18 cellular contexts compared by ENCODE assay signal in the genomic region with DNA sequence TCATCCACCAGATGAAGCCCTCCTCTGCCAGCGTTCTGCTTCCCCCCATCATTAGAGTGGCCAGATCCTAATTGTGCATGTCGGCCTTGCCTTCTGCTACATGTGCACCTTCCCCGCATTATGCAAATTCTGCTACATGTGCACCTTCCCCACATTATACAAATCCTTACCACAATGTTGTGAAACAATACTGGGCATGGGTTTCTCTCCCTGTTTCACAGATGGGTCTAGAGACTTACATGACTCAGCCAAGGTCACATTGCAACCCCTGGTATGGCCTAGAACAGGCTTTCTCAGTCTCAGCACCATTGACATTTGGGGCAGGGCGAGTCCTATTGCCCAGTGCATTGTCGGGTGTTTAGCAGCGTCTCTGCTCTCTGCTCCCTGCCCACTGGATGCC. TPM values are rescaled to one million over a fixed set of nuclear protein-coding genes. Genes with fewer than 3 reads are reported as not detected.
DNase-seq lines count a peak whose midpoint lies in the region; ATAC-seq, FAIRE-seq and TF ChIP-seq lines count a peak whose summit lies in the region.
"Had no signal": no experiment of that assay in that cellular context is flagged by ENCODE, and none has a peak within 500 bp of the region (broad histone marks: within the 10 kb centered on the region; RNA-seq: fewer than 3 reads in every experiment).

No MANE protein-coding gene starts in this region.

- H4K20me1 ChIP-seq in GM23248 (ENCODE audit: insufficient read depth), result no peaks in the 10 kb centered on the region
- no peaks in the 10 kb centered on the region for H4K20me1 ChIP-seq in GM12878 (ENCODE audit: control insufficient read depth, insufficient read depth)
- H4K20me1 ChIP-seq: BLaER1 had no signal

- H2AFZ ChIP-seq in GM23248, result no peak overlapping the region
- no peak overlapping the region for H2AFZ ChIP-seq in GM12878 (ENCODE audit: control insufficient read depth, low read depth, low read length)

- H3K27me3 Mint-ChIP-seq in immature natural killer cell (ENCODE audit: low read depth in 3 of 3), result peaks cover 2 to 6% (median 5%) of the 10 kb centered on the region in 3 donors
- H3K27me3 Mint-ChIP-seq: activated naive CD4-positive, alpha-beta T cell treated with anti-CD3 and anti-CD28 coated beads, Interleukin-2, amount 50 U/mL, for 24 hours had no signal

- H3K9ac ChIP-seq in GM23248 (no peak overlapping the region), GM12878 (ENCODE audit: control insufficient read depth, insufficient read depth, low read length) (no peak overlapping the region)
- H3K9ac ChIP-seq: BLaER1 had no signal

- TF ChIP-seq RAD21 in GM12878 (IDR thresholded peaks at IDR 0.05; ENCODE audit: insufficient read depth, low read depth, low read length), result no peak

- H3K4me3 ChIP-seq in GM23248, result no peak overlapping the region
- H3K4me3 ChIP-seq in GM12878, result no peak overlapping the region
- no peak overlapping the region for H3K4me3 ChIP-seq in mucosa of descending colon
- no peak overlapping the region for H3K4me3 ChIP-seq in H7 (ENCODE audit: insufficient read depth, low read depth, low read length)
- H3K4me3 ChIP-seq: BLaER1, esophagus squamous epithelium, left ventricle myocardium inferior, thyroid gland had no signal

- TF ChIP-seq CTCF in GM12878 (IDR thresholded peaks at IDR 0.05 in 2 of 3, conservative IDR thresholded peaks at IDR 0.05 in 1 of 3; ENCODE audit: control insufficient read depth in 2 of 3, extremely low read depth in 1 of 3, insufficient read depth in 1 of 3, low read depth in 3 of 3, low read length in 3 of 3), result no peak
- no peak for TF ChIP-seq CTCF in mucosa of descending colon (IDR thresholded peaks at IDR 0.05)

- RAD21 ChIA-PET in GM12878 (lab: Charles Lee; ENCODE audit: unreplicated experiment), result no interaction called here

- no peak overlapping the region for H3K27ac Mint-ChIP-seq in immature natural killer cell
- H3K27ac Mint-ChIP-seq: activated naive CD4-positive, alpha-beta T cell treated with anti-CD3 and anti-CD28 coated beads, Interleukin-2, amount 50 U/mL, for 24 hours; HFFc6 had no signal

- SMC1A ChIA-PET in GM12878 (lab: Charles Lee; ENCODE audit: uncharacterized antibody, unreplicated experiment), result no interaction called here

- peak; percentile 59 for FAIRE-seq in GM12878 (lab: Jason Lieb, UNC)
- FAIRE-seq: small intestine had no signal

- intact Hi-C loops in GM12878 (cut with micrococcal nuclease; ENCODE audit: unreplicated experiment), result no loop called here
- intact Hi-C loops in mucosa of descending colon (cut with DNase I, micrococcal nuclease), result no loop called here

- no peaks in the 10 kb centered on the region for H3K79me2 ChIP-seq in GM23248 (ENCODE audit: insufficient read depth)
- no peaks in the 10 kb centered on the region for H3K79me2 ChIP-seq in GM12878 (ENCODE audit: control insufficient read depth, insufficient read depth, low read length)

- BruUV-seq in GM12878 (replicated peaks; lab: Mats Ljungman, UMichigan), result no TSS peak

- TF ChIP-seq EP300 in GM12878 (IDR thresholded peaks at IDR 0.05; ENCODE audit: borderline replicate concordance in 1 of 2, control insufficient read depth in 1 of 2, low read depth in 2 of 2, low read length in 2 of 2), result no peak

- in situ Hi-C loops in GM23248 (cut with MboI), result no loop called here
- in situ Hi-C loops in GM12878 (cut with MboI), result no loop called here

- no peaks in the 10 kb centered on the region for H3K9me2 ChIP-seq in GM23248 (ENCODE audit: insufficient read depth)

- H3K4me1 ChIP-seq in GM23248 (ENCODE audit: insufficient read depth) (peaks cover 16% of the 10 kb centered on the region), GM12878 (ENCODE audit: control insufficient read depth, insufficient read depth, low read length) (peaks cover 4% of the 10 kb centered on the region), mucosa of descending colon (ENCODE audit: low read depth) (no peaks in the 10 kb centered on the region)
- H3K4me1 ChIP-seq: left ventricle myocardium inferior, thyroid gland had no signal

- POLR2A ChIA-PET in GM12878 (lab: Charles Lee), result no interaction called here

- no peaks in the 10 kb centered on the region for H3K9me3 ChIP-seq in GM23248 (ENCODE audit: low read depth)
- no peaks in the 10 kb centered on the region; the same call in 2 of the 3 replicates for H3K9me3 ChIP-seq in GM12878 (replicated peaks; ENCODE audit: control insufficient read depth, insufficient read depth, low read length)
- no peaks in the 10 kb centered on the region for H3K9me3 ChIP-seq in mucosa of descending colon
- H3K9me3 ChIP-seq: BLaER1, esophagus squamous epithelium, thyroid gland had no signal

- DNase-seq in GM23248 (peak; percentile 42), NCI-H526 treated with DMSO at 0.1 percent for 48 hours (lab: John Stamatoyannopoulos, UW) (peak; percentile 81), GM12878 (ENCODE audit: low read depth, low spot score) (peak; percentile 35), mucosa of descending colon (no peak), immature natural killer cell (no peak), H7 (no peak), NCI-H2171 (lab: John Stamatoyannopoulos, UW) (no peak)
- DNase-seq in stimulated activated CD8-positive, alpha-beta memory T cell treated with anti-CD3 and anti-CD28 coated beads, Interleukin-4, amount 100 ng/mL, for 48 hours, result no peak
- DNase-seq: activated T-cell treated with anti-CD3 and anti-CD28 coated beads, Interleukin-2, amount 50 U/mL, for 1 hour; esophagus squamous epithelium; HFFc6; left ventricle myocardium inferior; NCI-H1105; small intestine; thyroid gland had no signal

- TF ChIP-seq POLR2A in GM12878 (IDR thresholded peaks at IDR 0.05; ENCODE audit: low read depth, low read length), result no peak

- no peaks in the 10 kb centered on the region for H3K27me3 ChIP-seq in GM23248 (replicated peaks; ENCODE audit: insufficient read depth)
- H3K27me3 ChIP-seq in GM12878 (replicated peaks in 1 of 2; ENCODE audit: control insufficient read depth in 2 of 2, insufficient read depth in 2 of 2, low read length in 1 of 2), result no peaks in the 10 kb centered on the region; a peak in 1 of 4 replicates
- H3K27me3 ChIP-seq in H7 (ENCODE audit: control insufficient read depth, insufficient read depth, low read length), result no peaks in the 10 kb centered on the region
- H3K27me3 ChIP-seq: BLaER1, thyroid gland had no signal

- 76 to 82% methylated on average over 6 of the region's 6 CpGs for WGBS in GM23248 (ENCODE audit: low coverage in 1 of 2, low lambda C conversion rate in 2 of 2, missing lambda C conversion rate in 2 of 2), 2 experiments
- 2% methylated on average over 6 of the region's 6 CpGs for WGBS in GM12878 (ENCODE audit: insufficient coverage, insufficient replicate concordance, low lambda C conversion rate, missing lambda C conversion rate)

- H3K4me2 ChIP-seq in GM23248 (ENCODE audit: unreplicated experiment), result no peak overlapping the region
- peak overlapping the region; percentile 17; the same call in 1 of the 2 replicates for H3K4me2 ChIP-seq in GM12878 (ENCODE audit: control insufficient read depth, insufficient read depth)
- H3K4me2 ChIP-seq: BLaER1 had no signal

- peak; percentile 95 for ATAC-seq in GM12878
- peak; percentile 16 for ATAC-seq in mucosa of descending colon

- H3K4me3 Mint-ChIP-seq in immature natural killer cell, result no peak overlapping the region
- H3K4me3 Mint-ChIP-seq: activated naive CD4-positive, alpha-beta T cell treated with anti-CD3 and anti-CD28 coated beads, Interleukin-2, amount 50 U/mL, for 24 hours; HFFc6 had no signal

- no peaks in the 10 kb centered on the region for H3K9me3 Mint-ChIP-seq in immature natural killer cell
- H3K9me3 Mint-ChIP-seq: activated naive CD4-positive, alpha-beta T cell treated with anti-CD3 and anti-CD28 coated beads, Interleukin-2, amount 50 U/mL, for 24 hours; HFFc6 had no signal

- H3F3A ChIP-seq in GM23248 (ENCODE audit: insufficient read depth), result no peaks in the 10 kb centered on the region

- H3K4me1 Mint-ChIP-seq in immature natural killer cell, result no peaks in the 10 kb centered on the region
- H3K4me1 Mint-ChIP-seq: activated naive CD4-positive, alpha-beta T cell treated with anti-CD3 and anti-CD28 coated beads, Interleukin-2, amount 50 U/mL, for 24 hours had no signal

- no peaks in the 10 kb centered on the region for H3K36me3 Mint-ChIP-seq in immature natural killer cell
- H3K36me3 Mint-ChIP-seq: activated naive CD4-positive, alpha-beta T cell treated with anti-CD3 and anti-CD28 coated beads, Interleukin-2, amount 50 U/mL, for 24 hours had no signal

- CTCF ChIA-PET in GM12878 (lab: Yijun Ruan, JAX), result no interaction called here

- H3K36me3 ChIP-seq in GM23248 (ENCODE audit: low read depth), result no peaks in the 10 kb centered on the region
- H3K36me3 ChIP-seq in GM12878 (ENCODE audit: control insufficient read depth in 2 of 2, insufficient read depth in 2 of 2, low read length in 1 of 2), result no peaks in the 10 kb centered on the region
- no peaks in the 10 kb centered on the region for H3K36me3 ChIP-seq in mucosa of descending colon (ENCODE audit: low read depth)
- H3K36me3 ChIP-seq in H7 (replicated peaks; ENCODE audit: control insufficient read depth, insufficient read depth, low read length), result no peaks in the 10 kb centered on the region
- H3K36me3 ChIP-seq: BLaER1, esophagus squamous epithelium, left ventricle myocardium inferior, thyroid gland had no signal

- H3K27ac ChIP-seq in GM23248, result no peak overlapping the region
- H3K27ac ChIP-seq in GM12878 (ENCODE audit: control insufficient read depth, insufficient read depth), result no peak overlapping the region
- H3K27ac ChIP-seq: BLaER1, esophagus squamous epithelium, left ventricle myocardium inferior, thyroid gland had no signal

RNA-seq across cellular contexts. Expression of a gene that starts 1.0 kb away (rescaled TPM):
- total RNA-seq in GM23248 (2014; rRNA removed; shearing (Covaris generic)), result not detected in 2 replicates
- polyA plus RNA-seq in GM23248 (2016; fragmentation: Nextera tagmentation; extraction: Ambion mirVana) (not detected in 2 replicates), GM12878 (2011; rRNA removed) (not detected in 2 replicates), GM12878 (2014; fragmentation: Illumina TruSeq; extraction: Trizol) (not detected in 2 replicates), GM12878 (2014; fragmentation: Nextera tagmentation; extraction: Ambion mirVana) (not detected), GM12878 (2014; rRNA removed) (not detected in 2 replicates), GM12878 (2016; fragmentation: Nextera tagmentation; extraction: Ambion mirVana) (not detected), immature natural killer cell (not detected)
- not detected in 2 replicates for total RNA-seq in GM12878 (2013; cell fraction: nucleolus; rRNA removed)
- total RNA-seq in GM12878 (2014; rRNA removed) (not detected in 2 replicates), GM12878 (2014; rRNA removed; fragmentation: Illumina TruSeq; extraction: Trizol) (not detected in 2 replicates), GM12878 (2021) (0.90 and 1.5 TPM in 2 replicates), mucosa of descending colon (not detected)
- polyA plus RNA-seq in GM12878 (2011; ENCODE audit: low read depth), result not detected
- polyA plus RNA-seq in GM12878 (2011; cell fraction: cytosol; rRNA removed), result not detected in 2 replicates
- not detected in 2 replicates for polyA plus RNA-seq in GM12878 (2011; cell fraction: nucleus; rRNA removed)
- not detected in 2 replicates for polyA plus RNA-seq in GM12878 (2012)
- not detected in 2 replicates for polyA minus RNA-seq in GM12878 (2011; rRNA and poly(A)+ RNA removed)
- polyA minus RNA-seq in GM12878 (2011; cell fraction: cytosol; rRNA and poly(A)+ RNA removed), result not detected in 2 replicates
- not detected in 2 replicates for polyA minus RNA-seq in GM12878 (2011; cell fraction: nucleus; rRNA and poly(A)+ RNA removed)
- total RNA-seq in H7 (2014; rRNA removed; shearing (Covaris generic)), result not detected in 2 replicates
- total RNA-seq: bronchial epithelial cell, esophagus squamous epithelium, HFFc6, left ventricle myocardium inferior, thyroid gland had no signal

RNA-seq across cellular contexts. Expression of a gene that starts 17.3 kb away (rescaled TPM):
- not detected in 2 replicates for total RNA-seq in GM23248 (2014; rRNA removed; shearing (Covaris generic))
- not detected in 2 replicates for polyA plus RNA-seq in GM23248 (2016; fragmentation: Nextera tagmentation; extraction: Ambion mirVana)
- total RNA-seq in GM12878 (2013; cell fraction: nucleolus; rRNA removed), result not detected in 2 replicates
- total RNA-seq in GM12878 (2014; rRNA removed), result not detected in 2 replicates
- not detected in 2 replicates for total RNA-seq in GM12878 (2014; rRNA removed; fragmentation: Illumina TruSeq; extraction: Trizol)
- total RNA-seq in GM12878 (2021), result 1.5 and 1.9 TPM in 2 replicates
- not detected for polyA plus RNA-seq in GM12878 (2011; ENCODE audit: low read depth)
- polyA plus RNA-seq in GM12878 (2011; rRNA removed), result not detected in 2 replicates
- not detected in 2 replicates for polyA plus RNA-seq in GM12878 (2011; cell fraction: cytosol; rRNA removed)
- 0.22 TPM in 1 of 2 replicates, not detected in the other for polyA plus RNA-seq in GM12878 (2011; cell fraction: nucleus; rRNA removed)
- polyA plus RNA-seq in GM12878 (2012), result not detected in 2 replicates
- polyA plus RNA-seq in GM12878 (2014; fragmentation: Illumina TruSeq; extraction: Trizol), result 0.79 TPM in 1 of 2 replicates, not detected in the other
- polyA plus RNA-seq in GM12878 (2014; fragmentation: Nextera tagmentation; extraction: Ambion mirVana), result not detected
- polyA plus RNA-seq in GM12878 (2014; rRNA removed), result 0.03 TPM in 1 of 2 replicates, not detected in the other
- polyA plus RNA-seq in GM12878 (2016; fragmentation: Nextera tagmentation; extraction: Ambion mirVana), result not detected
- not detected in 2 replicates for polyA minus RNA-seq in GM12878 (2011; rRNA and poly(A)+ RNA removed)
- not detected in 2 replicates for polyA minus RNA-seq in GM12878 (2011; cell fraction: cytosol; rRNA and poly(A)+ RNA removed)
- not detected in 2 replicates for polyA minus RNA-seq in GM12878 (2011; cell fraction: nucleus; rRNA and poly(A)+ RNA removed)
- not detected for total RNA-seq in mucosa of descending colon
- polyA plus RNA-seq in immature natural killer cell, result not detected
- not detected in 2 replicates for total RNA-seq in H7 (2014; rRNA removed; shearing (Covaris generic))
- total RNA-seq: bronchial epithelial cell, esophagus squamous epithelium, HFFc6, left ventricle myocardium inferior had no signal

RNA-seq across cellular contexts. Expression of a gene that starts 20.4 kb away (rescaled TPM):
- not detected in 2 replicates for total RNA-seq in GM23248 (2014; rRNA removed; shearing (Covaris generic))
- not detected in 2 replicates for polyA plus RNA-seq in GM23248 (2016; fragmentation: Nextera tagmentation; extraction: Ambion mirVana)
- not detected in 2 replicates for total RNA-seq in GM12878 (2013; cell fraction: nucleolus; rRNA removed)
- not detected in 2 replicates for total RNA-seq in GM12878 (2014; rRNA removed)
- not detected in 2 replicates for total RNA-seq in GM12878 (2014; rRNA removed; fragmentation: Illumina TruSeq; extraction: Trizol)
- total RNA-seq in GM12878 (2021), result 0.27 TPM in 1 of 2 replicates, not detected in the other
- polyA plus RNA-seq in GM12878 (2011; ENCODE audit: low read depth), result not detected
- polyA plus RNA-seq in GM12878 (2011; rRNA removed), result not detected in 2 replicates
- polyA plus RNA-seq in GM12878 (2011; cell fraction: cytosol; rRNA removed), result not detected in 2 replicates
- polyA plus RNA-seq in GM12878 (2011; cell fraction: nucleus; rRNA removed), result not detected in 2 replicates
- polyA plus RNA-seq in GM12878 (2012), result not detected in 2 replicates
- not detected in 2 replicates for polyA plus RNA-seq in GM12878 (2014; fragmentation: Illumina TruSeq; extraction: Trizol)
- not detected for polyA plus RNA-seq in GM12878 (2014; fragmentation: Nextera tagmentation; extraction: Ambion mirVana)
- polyA plus RNA-seq in GM12878 (2014; rRNA removed), result not detected in 2 replicates
- not detected for polyA plus RNA-seq in GM12878 (2016; fragmentation: Nextera tagmentation; extraction: Ambion mirVana)
- polyA minus RNA-seq in GM12878 (2011; rRNA and poly(A)+ RNA removed), result not detected in 2 replicates
- polyA minus RNA-seq in GM12878 (2011; cell fraction: cytosol; rRNA and poly(A)+ RNA removed), result not detected in 2 replicates
- not detected in 2 replicates for polyA minus RNA-seq in GM12878 (2011; cell fraction: nucleus; rRNA and poly(A)+ RNA removed)
- total RNA-seq in mucosa of descending colon, result not detected
- not detected for polyA plus RNA-seq in immature natural killer cell
- total RNA-seq in H7 (2014; rRNA removed; shearing (Covaris generic)), result not detected in 2 replicates
- total RNA-seq: bronchial epithelial cell, esophagus squamous epithelium, HFFc6, left ventricle myocardium inferior, thyroid gland had no signal
- polyA plus RNA-seq: small intestine had no signal

RNA-seq across cellular contexts. Expression of a gene that starts 45.8 kb away (rescaled TPM):
- total RNA-seq in GM23248 (2014; rRNA removed; shearing (Covaris generic)), result 49.9 and 56.3 TPM in 2 replicates
- polyA plus RNA-seq in GM23248 (2016; fragmentation: Nextera tagmentation; extraction: Ambion mirVana), result 53.1 and 56.1 TPM in 2 replicates
- total RNA-seq in GM12878 (2013; cell fraction: nucleolus; rRNA removed), result 16.2 and 21.3 TPM in 2 replicates
- total RNA-seq in GM12878 (2014; rRNA removed), result 68.9 and 85.1 TPM in 2 replicates
- total RNA-seq in GM12878 (2014; rRNA removed; fragmentation: Illumina TruSeq; extraction: Trizol), result 25.7 and 31.5 TPM in 2 replicates
- 106 and 107 TPM in 2 replicates for total RNA-seq in GM12878 (2021)
- 21.5 TPM for polyA plus RNA-seq in GM12878 (2011; ENCODE audit: low read depth)
- polyA plus RNA-seq in GM12878 (2011; rRNA removed), result 27.6 and 47.2 TPM in 2 replicates
- 57.7 and 83.4 TPM in 2 replicates for polyA plus RNA-seq in GM12878 (2011; cell fraction: cytosol; rRNA removed)
- polyA plus RNA-seq in GM12878 (2011; cell fraction: nucleus; rRNA removed), result 55.8 and 67.2 TPM in 2 replicates
- 54.9 and 67.3 TPM in 2 replicates for polyA plus RNA-seq in GM12878 (2012)
- 8.7 and 31.3 TPM in 2 replicates for polyA plus RNA-seq in GM12878 (2014; fragmentation: Illumina TruSeq; extraction: Trizol)
- polyA plus RNA-seq in GM12878 (2014; fragmentation: Nextera tagmentation; extraction: Ambion mirVana), result 1 to 10 TPM; 4.0 to 6.6 TPM
- 99.2 and 126 TPM in 2 replicates for polyA plus RNA-seq in GM12878 (2014; rRNA removed)
- 100 to 1,000 TPM in 1 of 2 experiments, 10 to 100 TPM in 1; 96.3 to 114 TPM for polyA plus RNA-seq in GM12878 (2016; fragmentation: Nextera tagmentation; extraction: Ambion mirVana)
- 13.5 and 27.4 TPM in 2 replicates for polyA minus RNA-seq in GM12878 (2011; rRNA and poly(A)+ RNA removed)
- polyA minus RNA-seq in GM12878 (2011; cell fraction: cytosol; rRNA and poly(A)+ RNA removed), result 21.4 and 25.4 TPM in 2 replicates
- 6.2 and 10.5 TPM in 2 replicates for polyA minus RNA-seq in GM12878 (2011; cell fraction: nucleus; rRNA and poly(A)+ RNA removed)
- 100 to 1,000 TPM in 2 of 3 donors, 10 to 100 TPM in 1; 89.5 to 197 (median 154) TPM for total RNA-seq in mucosa of descending colon
- 1,000 to 10,000 TPM in 1 of 3 donors, 100 to 1,000 TPM in 2; 686 to 1,063 (median 771) TPM for polyA plus RNA-seq in immature natural killer cell
- total RNA-seq in H7 (2014; rRNA removed; shearing (Covaris generic)), result 42.9 and 48.3 TPM in 2 replicates

Comparison
In these comparisons a context has a peak if more than half of its experiments do, and no peak if none do; other contexts are left out.
1. DNase-seq: peak in GM23248 (single experiment), NCI-H526 treated with DMSO at 0.1 percent for 48 hours (single experiment) and GM12878 (single experiment); none in mucosa of descending colon (0 of 3), immature natural killer cell (0 of 3), H7 (single experiment), stimulated activated CD8-positive, alpha-beta memory T cell treated with anti-CD3 and anti-CD28 coated beads, Interleukin-4, amount 100 ng/mL, for 48 hours (single experiment) and NCI-H2171 (single experiment).